In genomic region chr13:31377946-31378345, GRCh38 we compare ENCODE assay signal across 15 cellular contexts.
DNase-seq lines count a peak whose midpoint lies in the region; ATAC-seq and TF ChIP-seq lines count a peak whose summit lies in the region.
"Had no signal": no experiment of that assay in that cellular context is flagged by ENCODE, and none has a peak within 500 bp of the region (broad histone marks: within the 10 kb centered on the region; RNA-seq: fewer than 3 reads in every experiment).

No MANE protein-coding gene starts in this region.

- no peaks in the 10 kb centered on the region for H4K20me1 ChIP-seq in mammary epithelial cell (ENCODE audit: insufficient read depth, low read length)

- ATAC-seq in GM21526 (IDR thresholded peaks at IDR 0.05; ENCODE audit: low FRiP score, unreplicated experiment) = peak; percentile 76
- peak; percentile 85 for ATAC-seq in HG03159 (IDR thresholded peaks at IDR 0.05; ENCODE audit: unreplicated experiment)
- no peak for ATAC-seq in GM18870 (IDR thresholded peaks at IDR 0.05; ENCODE audit: unreplicated experiment)
- ATAC-seq: activated T-helper 17 cell treated with anti-CD3 and anti-CD28 coated beads, Interleukin-2, amount 50 U/mL, for 72 hours; right cardiac atrium had no signal

- H3K9me3 ChIP-seq in mammary epithelial cell (replicated peaks; ENCODE audit: insufficient read depth, low read length) = no peaks in the 10 kb centered on the region

- no TSS peak for BruUV-seq in mammary epithelial cell (replicated peaks; lab: Mats Ljungman, UMichigan)

- TF ChIP-seq CTCF in GM12865 (IDR thresholded peaks at IDR 0.05; ENCODE audit: insufficient read depth, low read depth, low read length, missing control alignments) (no peak), mammary epithelial cell (conservative IDR thresholded peaks at IDR 0.05 in 1 of 2, IDR thresholded peaks at IDR 0.05 in 1 of 2; ENCODE audit: extremely low read depth in 1 of 2, insufficient read depth in 1 of 2, low read depth in 1 of 2, low read length in 2 of 2) (no peak)

- peak; percentile 25 for DNase-seq in GM12865 (ENCODE audit: low read depth)
- DNase-seq in mammary epithelial cell = peak; percentile 28
- no peak for DNase-seq in GOT3 (lab: John Stamatoyannopoulos, UW)
- DNase-seq in SW480 (ENCODE audit: low spot score) = no peak
- DNase-seq in OCI-M2 (lab: John Stamatoyannopoulos, UW; ENCODE audit: unreplicated experiment) = no peak
- DNase-seq: CD4-positive, CD25-positive, alpha-beta regulatory T cell; effector memory CD4-positive, alpha-beta T cell; IMR-90; NCI-H1105; right cardiac atrium; T-helper 1 cell had no signal

- H2AFZ ChIP-seq in mammary epithelial cell (ENCODE audit: low read depth, low read length) = no peak overlapping the region

- intact Hi-C loops in mammary epithelial cell (cut with micrococcal nuclease) = no loop called here

- CTCF ChIA-PET in mammary epithelial cell (lab: Charles Lee; ENCODE audit: low non-redundant PET) = no interaction called here

- H3K27ac ChIP-seq in mammary epithelial cell (ENCODE audit: insufficient read depth, low read depth, low read length) = no peak overlapping the region

- H3K9ac ChIP-seq in mammary epithelial cell (ENCODE audit: insufficient read depth, low read length) = no peak overlapping the region

- H3K36me3 ChIP-seq in mammary epithelial cell (ENCODE audit: insufficient read depth, low read length) = no peaks in the 10 kb centered on the region

- no peaks in the 10 kb centered on the region for H3K4me1 ChIP-seq in mammary epithelial cell (ENCODE audit: insufficient read depth, low read length)

- no peaks in the 10 kb centered on the region for H3K79me2 ChIP-seq in mammary epithelial cell (ENCODE audit: insufficient read depth, low read length)

- no peak overlapping the region for H3K4me2 ChIP-seq in mammary epithelial cell (ENCODE audit: insufficient read depth, low read depth, low read length)

- H3K4me3 ChIP-seq in GM12865 (ENCODE audit: low read depth, low read length) = no peak overlapping the region
- H3K4me3 ChIP-seq in mammary epithelial cell (replicated peaks in 1 of 3; ENCODE audit: insufficient read depth in 1 of 3, low read depth in 2 of 3, low read length in 3 of 3) = no peak overlapping the region

- H3K27me3 ChIP-seq in mammary epithelial cell (ENCODE audit: insufficient read depth, low read length) = no peaks in the 10 kb centered on the region

- WGBS in mammary epithelial cell (ENCODE audit: low coverage, missing lambda C conversion rate) = 41% methylated on average over 2 of the region's 2 CpGs

- in situ Hi-C loops in mammary epithelial cell (cut with MboI; ENCODE audit: low sequenced_read_pairs in 2 of 2) = no loop called here

- dilution Hi-C loops in mammary epithelial cell (cut with HindIII; ENCODE audit: low sequenced_read_pairs) = no loop called here

Comparison
In these comparisons a context has a peak if more than half of its experiments do, and no peak if none do; other contexts are left out.
1. DNase-seq: peak in GM12865 (single experiment) and mammary epithelial cell (single experiment); none in GOT3 (single experiment), SW480 (single experiment) and OCI-M2 (single experiment).